In genomic region chr16:85986931-85987749, GRCh38 we compare ENCODE assay signal across 9 cellular contexts.
DNase-seq lines count a peak whose midpoint lies in the region; ATAC-seq and TF ChIP-seq lines count a peak whose summit lies in the region.
"Had no signal": no experiment of that assay in that cellular context is flagged by ENCODE, and none has a peak within 500 bp of the region (broad histone marks: within the 10 kb centered on the region; RNA-seq: fewer than 3 reads in every experiment).

No MANE protein-coding gene starts in this region.

- peak overlapping the region; percentile 91 to 95 for H3K27ac Mint-ChIP-seq in natural killer cell
- H3K27ac Mint-ChIP-seq: CD4-positive, alpha-beta memory T cell had no signal

- H3K4me1 Mint-ChIP-seq in natural killer cell: peaks cover 31 to 54% of the 10 kb centered on the region in 2 donors

- H3K4me3 Mint-ChIP-seq in natural killer cell: peak overlapping the region; percentile 61

- ATAC-seq in natural killer cell: peak in 2 of 3 donors; percentile 34 to 46
- no peak for ATAC-seq in GM18498 (IDR thresholded peaks at IDR 0.05; ENCODE audit: unreplicated experiment)

- in situ Hi-C loops in SK-MEL-5 (cut with HindIII; ENCODE audit: low pct_unique_long_range_greater_than_20kb, low sequenced_read_pairs): no loop called here

- H3K9me3 Mint-ChIP-seq in natural killer cell: no peaks in the 10 kb centered on the region
- H3K9me3 Mint-ChIP-seq: CD4-positive, alpha-beta memory T cell had no signal

- no peaks in the 10 kb centered on the region for H3K36me3 Mint-ChIP-seq in natural killer cell
- H3K36me3 Mint-ChIP-seq: CD4-positive, alpha-beta memory T cell had no signal

- H3K4me3 ChIP-seq in foreskin fibroblast (ENCODE audit: low read depth in 1 of 2, low read length in 2 of 2): no peak overlapping the region

- no peaks in the 10 kb centered on the region for H3K27me3 Mint-ChIP-seq in natural killer cell (ENCODE audit: low read depth in 2 of 2)

- DNase-seq in DMS53 (lab: John Stamatoyannopoulos, UW) (peak; percentile 12), DMS53 treated with DMSO at 0.1 percent for 48 hours (lab: John Stamatoyannopoulos, UW; ENCODE audit: unreplicated experiment) (no peak), SK-MEL-5 (ENCODE audit: low read depth, low spot score) (peak; percentile 11), cerebellum (ENCODE audit: low spot score) (peak; percentile 29), natural killer cell (peak; percentile 47), amniotic stem cell (lab: John Stamatoyannopoulos, UW) (no peak), foreskin fibroblast (no peak)

- intact Hi-C loops in natural killer cell (cut with micrococcal nuclease): loop anchor here (1.0 to 5.0 kb wide), 4 partner anchors 30 to 166 kb away; partner anchors contain the start of gene IRF8

- TF ChIP-seq CTCF in natural killer cell (IDR thresholded peaks at IDR 0.05) (peak; percentile 57), foreskin fibroblast (IDR thresholded peaks at IDR 0.05; ENCODE audit: low read depth, low read length) (no peak)

Comparison
In these comparisons a context has a peak if more than half of its experiments do, and no peak if none do; other contexts are left out.
1. DNase-seq: peak in DMS53 (single experiment), SK-MEL-5 (single experiment), cerebellum (single experiment) and natural killer cell (single experiment); none in DMS53 treated with DMSO at 0.1 percent for 48 hours (single experiment), amniotic stem cell (single experiment) and foreskin fibroblast (0 of 2).